12 cellular contexts compared by ENCODE assay signal in the genomic region with DNA sequence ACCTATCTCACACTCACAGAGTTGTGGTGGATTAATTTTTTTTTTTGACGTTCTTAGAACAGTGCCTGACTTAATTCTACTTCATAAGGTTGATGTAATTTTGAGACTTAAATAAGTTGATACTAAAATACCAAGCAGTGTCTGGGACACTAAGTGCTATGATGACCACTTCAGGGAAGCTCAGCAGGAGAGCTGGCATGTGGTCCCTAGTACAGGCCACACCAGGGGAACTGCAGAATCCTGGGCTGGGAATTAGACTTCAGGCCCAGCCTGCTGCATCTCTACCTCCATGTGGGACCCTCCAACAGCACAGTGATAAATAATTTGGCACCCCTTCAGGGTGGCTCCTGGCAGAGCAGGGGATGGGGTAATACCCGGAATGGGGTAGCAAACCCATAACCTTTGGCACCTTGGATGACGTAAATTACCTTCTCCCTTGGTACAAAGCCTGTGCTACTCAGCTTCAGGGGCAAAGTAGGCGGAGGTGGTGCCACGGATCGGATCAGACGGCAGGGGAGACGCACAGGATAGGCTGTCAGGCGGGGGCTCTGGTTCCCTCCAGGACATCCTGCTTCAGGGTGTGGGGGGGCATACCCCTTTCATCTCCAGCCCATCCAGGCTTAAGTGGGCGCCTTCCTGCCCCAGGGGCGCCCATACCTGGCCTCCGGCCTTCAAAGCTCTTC. TPM values are rescaled to one million over a fixed set of nuclear protein-coding genes. Genes with fewer than 3 reads are reported as not detected.
DNase-seq lines count a peak whose midpoint lies in the region; ATAC-seq and TF ChIP-seq lines count a peak whose summit lies in the region.
"Had no signal": no experiment of that assay in that cellular context is flagged by ENCODE, and none has a peak within 500 bp of the region (broad histone marks: within the 10 kb centered on the region; RNA-seq: fewer than 3 reads in every experiment).

No MANE protein-coding gene starts in this region.

- H3K4me2 ChIP-seq in DOHH2 (ENCODE audit: low read length), result peak overlapping the region; percentile 80

- DNase-seq in naive B cell, result no peak
- DNase-seq in SHP77 treated with DMSO at 0.1 percent for 48 hours (lab: John Stamatoyannopoulos, UW), result no peak
- no peak for DNase-seq in dedifferentiated amniotic fluid mesenchymal stem cell (ENCODE audit: extremely low spot score)
- DNase-seq: mesendoderm, T1000 had no signal

- H3K4me1 Mint-ChIP-seq in activated T-helper 17 cell treated with anti-CD3 and anti-CD28 coated beads, Interleukin-2, amount 50 U/mL, for 72 hours, result peaks cover 16% of the 10 kb centered on the region
- peaks cover 47 to 60% (median 49%) of the 10 kb centered on the region in 3 donors for H3K4me1 Mint-ChIP-seq in naive B cell

- H3F3A ChIP-seq in DOHH2 (ENCODE audit: control insufficient read depth, insufficient read depth), result peaks cover 14% of the 10 kb centered on the region

- no peaks in the 10 kb centered on the region for H3K27me3 Mint-ChIP-seq in activated T-helper 17 cell treated with anti-CD3 and anti-CD28 coated beads, Interleukin-2, amount 50 U/mL, for 72 hours
- H3K27me3 Mint-ChIP-seq in naive B cell, result no peaks in the 10 kb centered on the region

- no peaks in the 10 kb centered on the region for H3K9me2 ChIP-seq in DOHH2 (replicated peaks; ENCODE audit: control insufficient read depth, low read length)

- H3K27ac ChIP-seq in DOHH2 (ENCODE audit: low read depth, low read length) (peak overlapping the region; percentile 65; the same call in 1 of the 2 replicates), KOPT-K1 (ENCODE audit: low read depth, low read length, poor library complexity, severe bottlenecking) (peak overlapping the region; percentile 69)

- ATAC-seq in activated T-helper 17 cell treated with anti-CD3 and anti-CD28 coated beads, Interleukin-2, amount 50 U/mL, for 72 hours (replicated peaks), result no peak
- no peak for ATAC-seq in naive B cell (ENCODE audit: low read depth in 2 of 2)
- ATAC-seq in GM21360 (IDR thresholded peaks at IDR 0.05; ENCODE audit: unreplicated experiment), result no peak
- ATAC-seq: Panc1 had no signal

- H3K36me3 ChIP-seq in DOHH2 (ENCODE audit: control insufficient read depth, low read length) (peaks cover 39% of the 10 kb centered on the region), KOPT-K1 (ENCODE audit: insufficient read depth, low read length) (peaks cover 37% of the 10 kb centered on the region; the same call in 1 of the 2 replicates)
- H3K36me3 ChIP-seq: heart right ventricle had no signal

- peak overlapping the region; percentile 52 for H3K27ac Mint-ChIP-seq in activated T-helper 17 cell treated with anti-CD3 and anti-CD28 coated beads, Interleukin-2, amount 50 U/mL, for 72 hours
- peak overlapping the region in 5 of 6 donors; percentile 9 to 86 (median 80) for H3K27ac Mint-ChIP-seq in naive B cell

- peaks cover 24% of the 10 kb centered on the region for H3K79me2 ChIP-seq in DOHH2 (ENCODE audit: control insufficient read depth, low read length)

- peaks cover 33% of the 10 kb centered on the region for H3K4me1 ChIP-seq in DOHH2 (ENCODE audit: control insufficient read depth, low read length)

- peaks cover 91% of the 10 kb centered on the region for H3K36me3 Mint-ChIP-seq in activated T-helper 17 cell treated with anti-CD3 and anti-CD28 coated beads, Interleukin-2, amount 50 U/mL, for 72 hours (ENCODE audit: low read depth)
- no peaks in the 10 kb centered on the region for H3K36me3 Mint-ChIP-seq in naive B cell

- H3K4me3 ChIP-seq in DOHH2 (ENCODE audit: low read length), result peak overlapping the region; percentile 65
- H3K4me3 ChIP-seq: HAP-1 had no signal

- H3K9me3 ChIP-seq in DOHH2 (ENCODE audit: control insufficient read depth, insufficient read depth, low read length) (no peaks in the 10 kb centered on the region), KOPT-K1 (ENCODE audit: insufficient read depth, low read length, poor library complexity, severe bottlenecking) (no peaks in the 10 kb centered on the region)
- H3K9me3 ChIP-seq: HAP-1, heart right ventricle had no signal

- 0 out of 2 replicates have a peak, but pooled peaks cover 5% of the 10 kb centered on the region for H4K20me1 ChIP-seq in DOHH2 (ENCODE audit: control insufficient read depth, insufficient read depth, low read depth, low read length)

- no peak overlapping the region for H3K4me3 Mint-ChIP-seq in activated T-helper 17 cell treated with anti-CD3 and anti-CD28 coated beads, Interleukin-2, amount 50 U/mL, for 72 hours
- H3K4me3 Mint-ChIP-seq in naive B cell, result peak overlapping the region in 5 of 8 donors; percentile 21 to 65 (median 50)

- no peaks in the 10 kb centered on the region for H3K27me3 ChIP-seq in DOHH2 (ENCODE audit: control insufficient read depth, low read length)

- TF ChIP-seq CTCF in DOHH2 (IDR thresholded peaks at IDR 0.05; ENCODE audit: low read depth, low read length, poor library complexity, severe bottlenecking), result no peak

- H3K9me3 Mint-ChIP-seq in activated T-helper 17 cell treated with anti-CD3 and anti-CD28 coated beads, Interleukin-2, amount 50 U/mL, for 72 hours, result no peaks in the 10 kb centered on the region
- H3K9me3 Mint-ChIP-seq in naive B cell, result no peaks in the 10 kb centered on the region

RNA-seq across cellular contexts. Expression of gene MFSD2A, which starts 4.8 kb away (rescaled TPM):
- 10 to 100 TPM in 1 of 2 donors, 1 to 10 TPM in 1; 8.1 to 10.3 TPM for total RNA-seq in activated T-helper 17 cell treated with anti-CD3 and anti-CD28 coated beads, Interleukin-2, amount 50 U/mL, for 72 hours
- polyA plus RNA-seq in naive B cell (ENCODE audit: low read depth in 6 of 6), result under 1 TPM in 5 of 6 donors, not detected in 1; 0.43 to 0.79 (median 0.65) TPM

RNA-seq across cellular contexts. Expression of gene MYCL, which starts 58.1 kb away (rescaled TPM):
- under 1 TPM in 1 of 2 donors, not detected in 1; 0.09 TPM for total RNA-seq in activated T-helper 17 cell treated with anti-CD3 and anti-CD28 coated beads, Interleukin-2, amount 50 U/mL, for 72 hours
- under 1 TPM in 2 of 6 donors, not detected in 4; 0.12 to 0.36 TPM for polyA plus RNA-seq in naive B cell (ENCODE audit: low read depth in 6 of 6)
